1 cellular context compared by ENCODE assay signal in genomic region chr6:16270178-16270794, GRCh38.
TF ChIP-seq lines count a peak whose summit lies in the region.

No MANE protein-coding gene starts in this region.

TF ChIP-seq in K562, 482 proteins besides CTCF, POLR2A, EP300 and RAD21 (continued from another document and continues in another):
- no peak for TF ChIP-seq CHD7 (IDR thresholded peaks at IDR 0.05; ENCODE audit: low read depth, low read length)
- TF ChIP-seq TRIM28 (IDR thresholded peaks at IDR 0.05), result 0 out of 2 replicates have a peak, but pooled peaks have one; percentile 70
- no peak for TF ChIP-seq DLX4 (CRISPR knock-in tag; IDR thresholded peaks at IDR 0.05)
- no peak for TF ChIP-seq ZNF239 (CRISPR knock-in tag; IDR thresholded peaks at IDR 0.05)
- TF ChIP-seq ZSCAN32 (CRISPR knock-in tag; IDR thresholded peaks at IDR 0.05), result no peak
- no peak for TF ChIP-seq POU5F1 (IDR thresholded peaks at IDR 0.05; ENCODE audit: borderline replicate concordance, low read depth, low read length, partially characterized antibody)
- TF ChIP-seq C11orf30 (IDR thresholded peaks at IDR 0.05; ENCODE audit: low read depth), result no peak
- TF ChIP-seq ZNF212 (CRISPR knock-in tag; IDR thresholded peaks at IDR 0.05), result no peak
- TF ChIP-seq SAP30 (IDR thresholded peaks at IDR 0.05; ENCODE audit: borderline replicate concordance, insufficient read depth, low read depth, low read length, poor library complexity, severe bottlenecking), result no peak
- peak; percentile 96 for TF ChIP-seq NCOA1 (IDR thresholded peaks at IDR 0.05; ENCODE audit: low read depth)
- no peak for TF ChIP-seq ZNF778 (CRISPR knock-in tag; IDR thresholded peaks at IDR 0.05)
- peak; percentile 42 for TF ChIP-seq MXD1 (CRISPR knock-in tag; IDR thresholded peaks at IDR 0.05; ENCODE audit: borderline replicate concordance, poor library complexity, severe bottlenecking)
- peak; percentile 64; the same call in 1 of the 2 replicates for TF ChIP-seq EP400 (IDR thresholded peaks at IDR 0.05)
- peak; percentile 14; the same call in 1 of the 2 replicates for TF ChIP-seq ZBTB40 (IDR thresholded peaks at IDR 0.05)
- no peak for TF ChIP-seq ZBTB40 (CRISPR knock-in tag; IDR thresholded peaks at IDR 0.05)
- peak; percentile 89 for TF ChIP-seq DACH1 (IDR thresholded peaks at IDR 0.05; ENCODE audit: partially characterized antibody)
- TF ChIP-seq CSDE1 (IDR thresholded peaks at IDR 0.05), result no peak
- no peak for TF ChIP-seq ARID3B (CRISPR knock-in tag; IDR thresholded peaks at IDR 0.05; ENCODE audit: borderline replicate concordance)
- no peak for TF ChIP-seq U2AF2 (optimal IDR thresholded peaks at IDR 0.05; ENCODE audit: low read depth, low read length)
- TF ChIP-seq SIN3B (IDR thresholded peaks at IDR 0.05; ENCODE audit: low read depth), result no peak
- TF ChIP-seq STAT5B (CRISPR knock-in tag; IDR thresholded peaks at IDR 0.05), result no peak
- TF ChIP-seq THAP7 (CRISPR knock-in tag; IDR thresholded peaks at IDR 0.05), result no peak
- TF ChIP-seq ARHGAP35 (IDR thresholded peaks at IDR 0.05; ENCODE audit: partially characterized antibody), result peak; percentile 58
- peak; percentile 72 for TF ChIP-seq OTX1 (CRISPR knock-in tag; IDR thresholded peaks at IDR 0.05)
- TF ChIP-seq STAT6 (CRISPR knock-in tag; IDR thresholded peaks at IDR 0.05), result no peak
- no peak for TF ChIP-seq KDM2B (CRISPR knock-in tag; IDR thresholded peaks at IDR 0.05)
- no peak for TF ChIP-seq GTF2B (IDR thresholded peaks at IDR 0.05; ENCODE audit: extremely low read depth, insufficient read length)
